Comparison of ENCODE assay signal across 21 cellular contexts in genomic region chr3:147886889-147887288, GRCh38.
DNase-seq lines count a peak whose midpoint lies in the region; TF ChIP-seq lines count a peak whose summit lies in the region.
"Had no signal": no experiment of that assay in that cellular context is flagged by ENCODE, and none has a peak within 500 bp of the region (broad histone marks: within the 10 kb centered on the region; RNA-seq: fewer than 3 reads in every experiment).

No MANE protein-coding gene starts in this region.

- H3K36me3 ChIP-seq in endodermal cell (ENCODE audit: control insufficient read depth, insufficient read depth, low read length) (no peaks in the 10 kb centered on the region), neural progenitor cell (no peaks in the 10 kb centered on the region)
- H3K36me3 ChIP-seq: BLaER1 treated with 17β-estradiol and CSF1 and Interleukin-3, amounts not matched to agents 10 nM and 100 nM had no signal

- H3K79me2 ChIP-seq in neural progenitor cell (ENCODE audit: low read depth), result no peaks in the 10 kb centered on the region

- H3K27ac ChIP-seq in endodermal cell (ENCODE audit: low read depth, low read length) (peak overlapping the region; percentile 34), neural progenitor cell (no peak overlapping the region)
- H3K27ac ChIP-seq: 22Rv1; BLaER1 treated with 17β-estradiol and CSF1 and Interleukin-3, amounts not matched to agents 10 nM and 100 nM had no signal

- peaks cover 10% of the 10 kb centered on the region for H3K36me3 Mint-ChIP-seq in endodermal cell (ENCODE audit: low read depth)
- peaks cover 14% of the 10 kb centered on the region for H3K36me3 Mint-ChIP-seq in neural progenitor cell
- H3K36me3 Mint-ChIP-seq: CD8-positive, alpha-beta T cell had no signal

- H3K4me3 ChIP-seq in endodermal cell (ENCODE audit: low read length), result peak overlapping the region; percentile 57
- no peak overlapping the region for H3K4me3 ChIP-seq in neural progenitor cell
- H3K4me3 ChIP-seq: BLaER1 treated with 17β-estradiol and CSF1 and Interleukin-3, amounts not matched to agents 10 nM and 100 nM; GM23338 had no signal

- DNase-seq in NCI-H82 (lab: John Stamatoyannopoulos, UW) (peak; percentile 22), NCI-H82 treated with DMSO at 0.1 percent for 48 hours (lab: John Stamatoyannopoulos, UW; ENCODE audit: unreplicated experiment) (no peak), endodermal cell (peak; percentile 74), islet precursor cell (peak; percentile 59), neural progenitor cell (ENCODE audit: low spot score) (no peak), GOT3 (lab: John Stamatoyannopoulos, UW) (no peak), 8988T (no peak)
- no peak for DNase-seq in activated CD8-positive, alpha-beta memory T cell treated with anti-CD3 and anti-CD28 coated beads for 24 hours
- DNase-seq: CD8-positive, alpha-beta T cell; COR-L47; DMS 273 treated with DMSO at 0.1 percent for 48 hours; DMS53; DND-41; EL; H7; HFFc6; IMR-90 had no signal

- H3K27ac Mint-ChIP-seq in endodermal cell, result peak overlapping the region; percentile 71
- H3K27ac Mint-ChIP-seq in neural progenitor cell, result peak overlapping the region; percentile 46
- H3K27ac Mint-ChIP-seq: B cell; CD8-positive, alpha-beta T cell; GM23338; HFFc6 had no signal

- peaks cover 21% of the 10 kb centered on the region for H3K4me1 Mint-ChIP-seq in endodermal cell
- H3K4me1 Mint-ChIP-seq in neural progenitor cell, result peaks cover 4% of the 10 kb centered on the region
- H3K4me1 Mint-ChIP-seq: B cell, GM23338 had no signal

- H3K27me3 ChIP-seq in endodermal cell (ENCODE audit: control insufficient read depth, insufficient read depth, low read length, poor library complexity, severe bottlenecking), result no peaks in the 10 kb centered on the region
- no peaks in the 10 kb centered on the region for H3K27me3 ChIP-seq in neural progenitor cell
- H3K27me3 ChIP-seq: BLaER1 treated with 17β-estradiol and CSF1 and Interleukin-3, amounts not matched to agents 10 nM and 100 nM had no signal

- H3K4me3 Mint-ChIP-seq in endodermal cell (no peak overlapping the region), neural progenitor cell (no peak overlapping the region)
- H3K4me3 Mint-ChIP-seq: B cell; CD8-positive, alpha-beta T cell; GM23338; HFFc6 had no signal

- peaks cover 45% of the 10 kb centered on the region for H3K9me3 ChIP-seq in endodermal cell (ENCODE audit: control insufficient read depth, low read length)
- H3K9me3 ChIP-seq in neural progenitor cell (ENCODE audit: low read depth), result no peaks in the 10 kb centered on the region

- H3F3A ChIP-seq in neural progenitor cell (ENCODE audit: low read depth), result no peaks in the 10 kb centered on the region

- no peak for TF ChIP-seq CTCF in endodermal cell (conservative IDR thresholded peaks at IDR 0.05)
- TF ChIP-seq CTCF in neural progenitor cell (IDR thresholded peaks at IDR 0.05), result no peak

- H3K9me3 Mint-ChIP-seq in endodermal cell (peaks cover 53% of the 10 kb centered on the region), neural progenitor cell (peaks cover 53% of the 10 kb centered on the region)

- no peak overlapping the region for H3K9ac ChIP-seq in endodermal cell (ENCODE audit: extremely low read depth, low read length, poor library complexity, severe bottlenecking)
- no peak overlapping the region for H3K9ac ChIP-seq in neural progenitor cell
- H3K9ac ChIP-seq: BLaER1 treated with 17β-estradiol and CSF1 and Interleukin-3, amounts not matched to agents 10 nM and 100 nM had no signal

- no peaks in the 10 kb centered on the region for H3K27me3 Mint-ChIP-seq in endodermal cell (ENCODE audit: insufficient read depth)
- peaks cover 7% of the 10 kb centered on the region for H3K27me3 Mint-ChIP-seq in neural progenitor cell (ENCODE audit: insufficient read depth, low read depth)
- H3K27me3 Mint-ChIP-seq: B cell had no signal

- no peaks in the 10 kb centered on the region for H4K20me1 ChIP-seq in neural progenitor cell (ENCODE audit: low read depth)
- H4K20me1 ChIP-seq: BLaER1 treated with 17β-estradiol and CSF1 and Interleukin-3, amounts not matched to agents 10 nM and 100 nM had no signal

- 55 to 72% methylated on average over 2 of the region's 3 CpGs for WGBS in endodermal cell (ENCODE audit: insufficient coverage in 1 of 2, insufficient read length in 1 of 2), 2 experiments

- H2AFZ ChIP-seq in neural progenitor cell (replicated peaks), result peak overlapping the region; percentile 19
- H2AFZ ChIP-seq: GM23338 had no signal

- H3K4me1 ChIP-seq in endodermal cell (ENCODE audit: control insufficient read depth, insufficient read depth, low read length) (peaks cover 15% of the 10 kb centered on the region), neural progenitor cell (no peaks in the 10 kb centered on the region)
- H3K4me1 ChIP-seq: BLaER1 treated with 17β-estradiol and CSF1 and Interleukin-3, amounts not matched to agents 10 nM and 100 nM had no signal

- no peak overlapping the region for H3K4me2 ChIP-seq in neural progenitor cell
- H3K4me2 ChIP-seq: BLaER1 treated with 17β-estradiol and CSF1 and Interleukin-3, amounts not matched to agents 10 nM and 100 nM; GM23338 had no signal

Comparison
In these comparisons a context has a peak if more than half of its experiments do, and no peak if none do; other contexts are left out.
1. DNase-seq: peak in NCI-H82 (single experiment), endodermal cell (single experiment) and islet precursor cell (single experiment); none in NCI-H82 treated with DMSO at 0.1 percent for 48 hours (single experiment), neural progenitor cell (single experiment), activated CD8-positive, alpha-beta memory T cell treated with anti-CD3 and anti-CD28 coated beads for 24 hours (single experiment), GOT3 (single experiment) and 8988T (single experiment).